ENCODE assay signal across 19 cellular contexts in the genomic region with DNA sequence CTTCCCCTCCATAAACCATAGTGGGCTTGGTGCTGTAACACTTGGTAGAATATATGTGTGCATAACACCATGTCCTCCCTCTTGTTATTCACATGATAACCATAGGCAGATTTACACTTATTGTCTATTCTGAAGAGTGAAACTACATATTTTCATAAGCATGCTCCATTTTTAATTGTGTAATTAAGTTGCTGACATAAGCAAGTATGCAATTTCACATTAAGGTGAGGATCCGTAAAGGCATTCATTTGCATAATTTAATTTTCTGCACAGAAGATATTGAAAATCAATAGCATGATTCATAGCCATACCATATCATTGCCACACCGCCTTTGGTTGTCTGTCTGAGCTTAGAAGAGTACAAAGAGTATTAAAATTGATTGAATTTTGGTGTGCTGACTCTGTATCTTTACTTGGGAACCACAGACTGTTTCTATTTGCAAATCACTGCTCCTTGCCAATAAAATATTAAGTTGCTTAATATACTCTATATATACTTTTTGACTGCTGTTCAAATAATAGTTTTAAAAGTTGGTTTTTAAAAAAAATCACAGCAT.
DNase-seq lines count a peak whose midpoint lies in the region; ATAC-seq and TF ChIP-seq lines count a peak whose summit lies in the region.
"Had no signal": no experiment of that assay in that cellular context is flagged by ENCODE, and none has a peak within 500 bp of the region (broad histone marks: within the 10 kb centered on the region; RNA-seq: fewer than 3 reads in every experiment).

No MANE protein-coding gene starts in this region.

- no peak for TF ChIP-seq POLR2A in IMR-90 (IDR thresholded peaks at IDR 0.05; ENCODE audit: low read depth, low read length)
- TF ChIP-seq POLR2A in right lobe of liver (IDR thresholded peaks at IDR 0.05): no peak
- TF ChIP-seq POLR2A in body of pancreas (IDR thresholded peaks at IDR 0.05): no peak

- H3K4me3 ChIP-seq in IMR-90 (ENCODE audit: insufficient read depth, low read depth, low read length) (no peak overlapping the region), right lobe of liver (no peak overlapping the region), body of pancreas (no peak overlapping the region)
- H3K4me3 ChIP-seq: BLaER1, GM12878, GM23248 had no signal

- no peak overlapping the region for H3K4me2 ChIP-seq in IMR-90 (ENCODE audit: low read depth, low read length)
- H3K4me2 ChIP-seq: BLaER1 had no signal

- no peak for TF ChIP-seq CTCF in IMR-90 (conservative IDR thresholded peaks at IDR 0.05; ENCODE audit: low read depth, low read length)
- TF ChIP-seq CTCF in right lobe of liver (IDR thresholded peaks at IDR 0.05): no peak
- no peak for TF ChIP-seq CTCF in body of pancreas (IDR thresholded peaks at IDR 0.05)

- dilution Hi-C loops in IMR-90 (cut with HindIII; ENCODE audit: low sequenced_read_pairs, unreplicated experiment): no loop called here

- no peak overlapping the region for H4K5ac ChIP-seq in IMR-90 (ENCODE audit: low read depth, low read length)

- no peak overlapping the region for H3K56ac ChIP-seq in IMR-90 (ENCODE audit: extremely low read depth, insufficient read depth, low read length)

- H3K14ac ChIP-seq in IMR-90 (replicated peaks; ENCODE audit: low read depth, low read length): no peak overlapping the region

- no peaks in the 10 kb centered on the region for H3K36me3 ChIP-seq in IMR-90 (ENCODE audit: control insufficient read depth, insufficient read depth, low read length)
- no peaks in the 10 kb centered on the region for H3K36me3 ChIP-seq in right lobe of liver
- no peaks in the 10 kb centered on the region for H3K36me3 ChIP-seq in body of pancreas (replicated peaks in 1 of 2; ENCODE audit: insufficient read depth in 1 of 2, low read depth in 2 of 2)
- H3K36me3 ChIP-seq: BLaER1 had no signal

- no peaks in the 10 kb centered on the region; the same call in 1 of the 2 replicates for H3K9me1 ChIP-seq in IMR-90 (ENCODE audit: insufficient read depth, low read length)

- no peak overlapping the region for H2AFZ ChIP-seq in IMR-90 (replicated peaks; ENCODE audit: low read length, poor library complexity)
- H2AFZ ChIP-seq: GM23248 had no signal

- WGBS in IMR-90 (ENCODE audit: extremely low coverage in 2 of 2, insufficient read length in 1 of 2), 2 experiments: no CpG with 5 or more reads among the region's 2 CpGs
- 23% methylated on average over 2 of the region's 2 CpGs for WGBS in right lobe of liver (ENCODE audit: insufficient coverage, low coverage, low lambda C conversion rate, missing lambda C conversion rate)
- 48% methylated on average over 2 of the region's 2 CpGs for WGBS in body of pancreas, 2 donors

- H3K4ac ChIP-seq in IMR-90 (ENCODE audit: low read depth, low read length): no peak overlapping the region

- no peak overlapping the region for H2BK20ac ChIP-seq in IMR-90 (ENCODE audit: low read depth, low read length)

- no peak overlapping the region for H2BK15ac ChIP-seq in IMR-90 (ENCODE audit: low read depth, low read length)

- no peak overlapping the region for H4K8ac ChIP-seq in IMR-90 (ENCODE audit: low read depth in 2 of 2, low read length in 2 of 2)

- DNase-seq in IMR-90 (no peak), left lobe of liver (ENCODE audit: low spot score) (no peak), right lobe of liver (no peak), mucosa of gallbladder (ENCODE audit: low spot score) (no peak), body of pancreas (no peak)
- no peak for DNase-seq in NK-92 treated with Interleukin-12 subunit alpha and Interleukin-12 subunit beta, amount 100 ng/mL, for 24 hours (lab: John Stamatoyannopoulos, UW)
- DNase-seq: Caco-2; CD4-positive, CD25-positive, alpha-beta regulatory T cell; CD8-positive, alpha-beta T cell; DMS153; DMS79; EL; GDM1; GM23248; H9 had no signal

- H2BK5ac ChIP-seq in IMR-90 (ENCODE audit: low read depth, low read length, poor library complexity, severe bottlenecking): no peak overlapping the region

- POLR2A ChIA-PET in IMR-90 (lab: Charles Lee; ENCODE audit: unreplicated experiment): no interaction called here

- no peak overlapping the region for H3K9ac ChIP-seq in IMR-90 (ENCODE audit: low read depth, low read length)
- H3K9ac ChIP-seq: BLaER1, GM23248 had no signal

- no peak overlapping the region for H3K18ac ChIP-seq in IMR-90 (ENCODE audit: low read depth, low read length)

- no peak for TF ChIP-seq RAD21 in IMR-90 (IDR thresholded peaks at IDR 0.05; ENCODE audit: low read length)

- H3K27ac ChIP-seq in IMR-90 (ENCODE audit: insufficient read depth, low read length): no peak overlapping the region
- H3K27ac ChIP-seq in right lobe of liver: no peak overlapping the region
- H3K27ac ChIP-seq in body of pancreas: no peak overlapping the region
- H3K27ac ChIP-seq: BLaER1, C4-2B, GM23248 had no signal

- in situ Hi-C loops in IMR-90 (cut with MboI; ENCODE audit: low sequenced_read_pairs): no loop called here

- no peak overlapping the region for H2AK9ac ChIP-seq in IMR-90 (replicated peaks; ENCODE audit: low read depth, low read length, poor library complexity)

- no peak overlapping the region for H4K91ac ChIP-seq in IMR-90 (ENCODE audit: insufficient read depth, low read depth, low read length)

- peaks cover 5% of the 10 kb centered on the region; the same call in 1 of the 2 replicates for H4K20me1 ChIP-seq in IMR-90 (ENCODE audit: insufficient read depth, low read length)
- H4K20me1 ChIP-seq: BLaER1 had no signal

- H3K4me1 ChIP-seq in IMR-90 (ENCODE audit: control insufficient read depth, insufficient read depth, low read length) (no peaks in the 10 kb centered on the region), right lobe of liver (peaks cover 0 to 11% (median 0%) of the 10 kb centered on the region in 4 donors), body of pancreas (no peaks in the 10 kb centered on the region)
- H3K4me1 ChIP-seq: BLaER1, Caco-2 had no signal

- H3K79me1 ChIP-seq in IMR-90 (ENCODE audit: low read depth in 1 of 2, low read length in 2 of 2): peaks cover 16 to 45% of the 10 kb centered on the region in 2 experiments

- intact Hi-C loops in IMR-90 (cut with micrococcal nuclease) (no loop called here), right lobe of liver (cut with DNase I) (no loop called here), body of pancreas (cut with DNase I) (no loop called here)

- CTCF ChIA-PET in IMR-90 (lab: Yijun Ruan, JAX): no interaction called here

- no peaks in the 10 kb centered on the region for H3K9me3 ChIP-seq in IMR-90 (ENCODE audit: control insufficient read depth, insufficient read depth, low read length)
- no peaks in the 10 kb centered on the region for H3K9me3 ChIP-seq in right lobe of liver
- H3K9me3 ChIP-seq in body of pancreas: no peaks in the 10 kb centered on the region
- H3K9me3 ChIP-seq: BLaER1, Caco-2 had no signal

- H2BK120ac ChIP-seq in IMR-90 (ENCODE audit: low read depth, low read length): no peak overlapping the region

- no TSS peak for BruUV-seq in IMR-90 (replicated peaks; lab: Mats Ljungman, UMichigan)

- no peaks in the 10 kb centered on the region for H3K27me3 ChIP-seq in IMR-90 (ENCODE audit: control insufficient read depth, insufficient read depth, low read length)
- H3K27me3 ChIP-seq in right lobe of liver: no peaks in the 10 kb centered on the region
- H3K27me3 ChIP-seq in body of pancreas: no peaks in the 10 kb centered on the region
- H3K27me3 ChIP-seq: BLaER1 had no signal

- no peak overlapping the region for H2AK5ac ChIP-seq in IMR-90 (ENCODE audit: low read depth, low read length)

- no peak overlapping the region for H3K23ac ChIP-seq in IMR-90 (ENCODE audit: low read depth, low read length)

- no peak for ATAC-seq in IMR-90 (ENCODE audit: low read depth)
- ATAC-seq in left lobe of liver: peak; percentile 84
- peak; percentile 69 to 82 (median 78) for ATAC-seq in right lobe of liver
- no peak for ATAC-seq in body of pancreas
- ATAC-seq: CD8-positive, alpha-beta T cell; HCT116 had no signal

TF ChIP-seq in IMR-90, 13 proteins besides CTCF, POLR2A, EP300 and RAD21:
- TF ChIP-seq RCOR1 (IDR thresholded peaks at IDR 0.05; ENCODE audit: insufficient replicate concordance, low read length) (no peak), MAFK (IDR thresholded peaks at IDR 0.05; ENCODE audit: low read depth, low read length) (peak; percentile 78)

Comparison
In these comparisons a context has a peak if more than half of its experiments do, and no peak if none do; other contexts are left out.
1. ATAC-seq: peak in left lobe of liver (single experiment) and right lobe of liver (4 of 4); none in IMR-90 (single experiment) and body of pancreas (single experiment).